2 cellular contexts compared by ENCODE assay signal in the genomic region with DNA sequence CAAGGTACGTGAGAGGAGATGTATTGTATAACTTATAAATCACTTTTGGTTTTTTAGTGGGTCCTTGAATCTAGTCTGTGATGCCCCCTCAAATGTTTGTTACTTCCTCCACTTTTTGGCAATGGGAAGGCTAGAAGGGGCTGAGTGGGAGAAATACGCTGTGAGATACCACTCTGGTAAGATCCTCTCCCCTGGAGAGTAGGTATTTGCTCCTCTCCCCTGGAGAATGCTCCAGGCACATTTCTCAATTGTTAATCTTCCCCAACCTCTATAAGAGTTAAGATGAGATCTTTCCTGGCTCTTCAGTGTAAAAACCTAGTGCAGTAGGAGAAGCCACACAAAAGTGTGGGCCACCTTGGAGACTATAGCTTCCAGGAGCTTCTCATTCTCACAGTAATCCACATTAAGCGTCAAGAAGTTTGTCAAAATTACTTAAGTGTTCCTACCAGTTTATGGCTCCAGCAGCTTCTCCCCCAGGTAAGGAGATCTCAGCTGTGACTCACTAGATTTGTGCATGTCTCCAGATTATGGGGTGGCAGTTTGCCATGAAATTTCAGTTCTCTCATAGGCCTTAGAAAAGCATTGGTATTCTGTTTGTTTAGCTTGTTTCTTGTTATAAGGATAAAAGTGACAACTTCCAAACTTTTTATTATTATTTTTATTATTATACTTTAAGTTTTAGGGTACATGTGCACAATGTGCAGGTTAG.
A peak's percentile ranks its signal among the peaks of the same experiment; 100 is the strongest.
TF ChIP-seq lines count a peak whose summit lies in the region.

No MANE protein-coding gene starts in this region.

TF ChIP-seq in GM23338, 12 proteins besides CTCF, POLR2A, EP300 and RAD21:
- TF ChIP-seq, protein P1, sequence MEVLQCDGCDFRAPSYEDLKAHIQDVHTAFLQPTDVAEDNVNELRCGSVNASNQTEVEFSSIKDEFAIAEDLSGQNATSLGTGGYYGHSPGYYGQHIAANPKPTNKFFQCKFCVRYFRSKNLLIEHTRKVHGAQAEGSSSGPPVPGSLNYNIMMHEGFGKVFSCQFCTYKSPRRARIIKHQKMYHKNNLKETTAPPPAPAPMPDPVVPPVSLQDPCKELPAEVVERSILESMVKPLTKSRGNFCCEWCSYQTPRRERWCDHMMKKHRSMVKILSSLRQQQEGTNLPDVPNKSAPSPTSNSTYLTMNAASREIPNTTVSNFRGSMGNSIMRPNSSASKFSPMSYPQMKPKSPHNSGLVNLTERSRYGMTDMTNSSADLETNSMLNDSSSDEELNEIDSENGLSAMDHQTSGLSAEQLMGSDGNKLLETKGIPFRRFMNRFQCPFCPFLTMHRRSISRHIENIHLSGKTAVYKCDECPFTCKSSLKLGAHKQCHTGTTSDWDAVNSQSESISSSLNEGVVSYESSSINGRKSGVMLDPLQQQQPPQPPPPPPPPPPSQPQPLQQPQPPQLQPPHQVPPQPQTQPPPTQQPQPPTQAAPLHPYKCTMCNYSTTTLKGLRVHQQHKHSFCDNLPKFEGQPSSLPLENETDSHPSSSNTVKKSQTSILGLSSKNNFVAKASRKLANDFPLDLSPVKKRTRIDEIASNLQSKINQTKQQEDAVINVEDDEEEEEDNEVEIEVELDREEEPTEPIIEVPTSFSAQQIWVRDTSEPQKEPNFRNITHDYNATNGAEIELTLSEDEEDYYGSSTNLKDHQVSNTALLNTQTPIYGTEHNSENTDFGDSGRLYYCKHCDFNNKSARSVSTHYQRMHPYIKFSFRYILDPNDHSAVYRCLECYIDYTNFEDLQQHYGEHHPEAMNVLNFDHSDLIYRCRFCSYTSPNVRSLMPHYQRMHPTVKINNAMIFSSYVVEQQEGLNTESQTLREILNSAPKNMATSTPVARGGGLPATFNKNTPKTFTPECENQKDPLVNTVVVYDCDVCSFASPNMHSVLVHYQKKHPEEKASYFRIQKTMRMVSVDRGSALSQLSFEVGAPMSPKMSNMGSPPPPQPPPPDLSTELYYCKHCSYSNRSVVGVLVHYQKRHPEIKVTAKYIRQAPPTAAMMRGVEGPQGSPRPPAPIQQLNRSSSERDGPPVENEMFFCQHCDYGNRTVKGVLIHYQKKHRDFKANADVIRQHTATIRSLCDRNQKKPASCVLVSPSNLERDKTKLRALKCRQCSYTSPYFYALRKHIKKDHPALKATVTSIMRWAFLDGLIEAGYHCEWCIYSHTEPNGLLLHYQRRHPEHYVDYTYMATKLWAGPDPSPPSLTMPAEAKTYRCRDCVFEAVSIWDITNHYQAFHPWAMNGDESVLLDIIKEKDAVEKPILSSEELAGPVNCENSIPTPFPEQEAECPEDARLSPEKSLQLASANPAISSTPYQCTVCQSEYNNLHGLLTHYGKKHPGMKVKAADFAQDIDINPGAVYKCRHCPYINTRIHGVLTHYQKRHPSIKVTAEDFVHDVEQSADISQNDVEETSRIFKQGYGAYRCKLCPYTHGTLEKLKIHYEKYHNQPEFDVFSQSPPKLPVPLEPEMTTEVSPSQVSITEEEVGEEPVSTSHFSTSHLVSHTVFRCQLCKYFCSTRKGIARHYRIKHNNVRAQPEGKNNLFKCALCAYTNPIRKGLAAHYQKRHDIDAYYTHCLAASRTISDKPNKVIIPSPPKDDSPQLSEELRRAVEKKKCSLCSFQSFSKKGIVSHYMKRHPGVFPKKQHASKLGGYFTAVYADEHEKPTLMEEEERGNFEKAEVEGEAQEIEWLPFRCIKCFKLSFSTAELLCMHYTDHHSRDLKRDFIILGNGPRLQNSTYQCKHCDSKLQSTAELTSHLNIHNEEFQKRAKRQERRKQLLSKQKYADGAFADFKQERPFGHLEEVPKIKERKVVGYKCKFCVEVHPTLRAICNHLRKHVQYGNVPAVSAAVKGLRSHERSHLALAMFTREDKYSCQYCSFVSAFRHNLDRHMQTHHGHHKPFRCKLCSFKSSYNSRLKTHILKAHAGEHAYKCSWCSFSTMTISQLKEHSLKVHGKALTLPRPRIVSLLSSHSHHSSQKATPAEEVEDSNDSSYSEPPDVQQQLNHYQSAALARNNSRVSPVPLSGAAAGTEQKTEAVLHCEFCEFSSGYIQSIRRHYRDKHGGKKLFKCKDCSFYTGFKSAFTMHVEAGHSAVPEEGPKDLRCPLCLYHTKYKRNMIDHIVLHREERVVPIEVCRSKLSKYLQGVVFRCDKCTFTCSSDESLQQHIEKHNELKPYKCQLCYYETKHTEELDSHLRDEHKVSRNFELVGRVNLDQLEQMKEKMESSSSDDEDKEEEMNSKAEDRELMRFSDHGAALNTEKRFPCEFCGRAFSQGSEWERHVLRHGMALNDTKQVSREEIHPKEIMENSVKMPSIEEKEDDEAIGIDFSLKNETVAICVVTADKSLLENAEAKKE (CRISPR knock-in tag; IDR thresholded peaks at IDR 0.05): 0 out of 2 replicates have a peak, but pooled peaks have one; percentile 13
- TF ChIP-seq, protein P2, sequence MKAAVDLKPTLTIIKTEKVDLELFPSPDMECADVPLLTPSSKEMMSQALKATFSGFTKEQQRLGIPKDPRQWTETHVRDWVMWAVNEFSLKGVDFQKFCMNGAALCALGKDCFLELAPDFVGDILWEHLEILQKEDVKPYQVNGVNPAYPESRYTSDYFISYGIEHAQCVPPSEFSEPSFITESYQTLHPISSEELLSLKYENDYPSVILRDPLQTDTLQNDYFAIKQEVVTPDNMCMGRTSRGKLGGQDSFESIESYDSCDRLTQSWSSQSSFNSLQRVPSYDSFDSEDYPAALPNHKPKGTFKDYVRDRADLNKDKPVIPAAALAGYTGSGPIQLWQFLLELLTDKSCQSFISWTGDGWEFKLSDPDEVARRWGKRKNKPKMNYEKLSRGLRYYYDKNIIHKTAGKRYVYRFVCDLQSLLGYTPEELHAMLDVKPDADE (IDR thresholded peaks at IDR 0.05): no peak

TF ChIP-seq in H1, 55 proteins besides CTCF, POLR2A, EP300 and RAD21:
- TF ChIP-seq BRCA1 (IDR thresholded peaks at IDR 0.05; ENCODE audit: low read depth, low read length) (no peak), YY1 (IDR thresholded peaks at IDR 0.05; ENCODE audit: low read depth, low read length) (no peak), RNF2 (IDR thresholded peaks at IDR 0.05; ENCODE audit: borderline replicate concordance, low read depth, low read length, missing control alignments, poor library complexity, severe bottlenecking) (no peak), RBBP5 (IDR thresholded peaks at IDR 0.05; ENCODE audit: borderline replicate concordance, low read depth, low read length) (no peak), EGR1 (IDR thresholded peaks at IDR 0.05; ENCODE audit: borderline replicate concordance, low read depth, low read length) (no peak), TBP (IDR thresholded peaks at IDR 0.05; ENCODE audit: low read depth, low read length) (no peak), JUN (IDR thresholded peaks at IDR 0.05; ENCODE audit: low read depth, low read length) (no peak), POU5F1 (IDR thresholded peaks at IDR 0.05; ENCODE audit: low read depth, low read length) (no peak), SAP30 (IDR thresholded peaks at IDR 0.05; ENCODE audit: insufficient read depth, insufficient replicate concordance, low read length) (no peak), CHD2 (IDR thresholded peaks at IDR 0.05; ENCODE audit: low read length) (no peak), HDAC6 (IDR thresholded peaks at IDR 0.05; ENCODE audit: low read depth, low read length) (no peak), KDM1A (IDR thresholded peaks at IDR 0.05; ENCODE audit: borderline replicate concordance, low read length) (no peak), RFX5 (IDR thresholded peaks at IDR 0.05; ENCODE audit: borderline replicate concordance, low read depth, low read length) (no peak), KDM5A (IDR thresholded peaks at IDR 0.05; ENCODE audit: low read length) (no peak), KDM4A (IDR thresholded peaks at IDR 0.05; ENCODE audit: low read depth, low read length, severe bottlenecking) (no peak)
- TF ChIP-seq, protein P3, sequence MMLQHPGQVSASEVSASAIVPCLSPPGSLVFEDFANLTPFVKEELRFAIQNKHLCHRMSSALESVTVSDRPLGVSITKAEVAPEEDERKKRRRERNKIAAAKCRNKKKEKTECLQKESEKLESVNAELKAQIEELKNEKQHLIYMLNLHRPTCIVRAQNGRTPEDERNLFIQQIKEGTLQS (IDR thresholded peaks at IDR 0.05; ENCODE audit: insufficient read depth, low read depth, low read length): no peak
